In the genomic region with DNA sequence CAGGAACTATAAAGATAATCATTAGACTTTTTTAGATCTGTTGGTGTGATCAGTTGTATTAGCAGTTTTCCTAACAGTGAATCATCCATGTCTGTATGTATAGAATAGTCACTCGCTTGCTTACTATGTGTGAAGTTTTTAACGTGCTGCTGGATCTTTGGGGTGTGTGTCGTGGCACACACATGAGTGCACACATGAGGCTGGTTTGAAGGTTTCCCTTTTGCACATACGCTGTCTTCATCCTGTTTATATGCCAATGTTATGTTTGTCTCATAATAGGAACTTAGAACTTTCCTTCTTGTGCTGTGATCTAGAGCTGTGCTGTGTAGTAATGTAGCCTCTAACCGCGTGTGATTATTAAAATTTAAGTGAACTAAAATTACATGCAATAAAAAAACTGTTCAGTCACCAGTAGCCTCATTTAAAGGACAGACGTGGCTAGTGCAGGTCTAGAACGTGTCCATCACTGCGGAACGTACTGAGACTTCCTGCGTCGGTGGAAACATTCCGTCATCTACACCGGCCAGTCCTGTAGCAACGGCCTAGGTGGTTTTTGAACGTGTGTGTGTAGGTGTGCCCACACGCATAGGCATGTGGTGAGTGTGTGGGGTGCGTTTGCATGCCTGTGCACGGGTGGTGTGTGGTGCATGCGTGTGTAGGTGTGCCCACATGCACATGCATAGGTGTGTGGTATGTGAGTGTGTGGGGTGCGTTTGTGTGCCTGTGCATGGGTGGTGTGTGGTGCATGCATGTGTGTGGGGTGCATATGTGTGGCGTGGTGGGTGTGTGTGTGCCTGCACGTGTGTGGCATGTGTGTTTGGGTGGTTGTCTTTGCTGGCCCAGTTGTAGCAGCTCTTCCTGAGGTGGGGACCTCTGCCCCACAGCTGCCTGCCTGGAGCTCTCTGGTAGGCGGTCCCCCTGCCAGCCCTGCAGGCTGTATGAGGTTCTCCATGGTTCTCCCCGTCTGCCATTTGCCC, we compare ENCODE assay signal across 8 cellular contexts. TPM values are rescaled to one million over a fixed set of nuclear protein-coding genes. Genes with fewer than 3 reads are reported as not detected.
DNase-seq lines count a peak whose midpoint lies in the region; ATAC-seq and TF ChIP-seq lines count a peak whose summit lies in the region.

No MANE protein-coding gene starts in this region.

- no peaks in the 10 kb centered on the region for H4K20me1 ChIP-seq in GM23248 (ENCODE audit: insufficient read depth)

- no peaks in the 10 kb centered on the region for H3K9me3 ChIP-seq in GM23248 (ENCODE audit: low read depth)

- H3K79me2 ChIP-seq in GM23248 (ENCODE audit: insufficient read depth): peaks cover 98% of the 10 kb centered on the region

- H3K9me2 ChIP-seq in GM23248 (ENCODE audit: insufficient read depth): no peaks in the 10 kb centered on the region

- CTCF ChIA-PET in activated CD8-positive, alpha-beta T cell treated with anti-CD3 and anti-CD28 coated beads for 36 hours (lab: Charles Lee): interaction anchor here (1.4 kb wide), 2 partner anchors 9 to 58 kb away, joined by 3 read pairs; no protein-coding TSS in a partner anchor
- CTCF ChIA-PET in activated CD8-positive, alpha-beta T cell treated with anti-CD3 and anti-CD28 coated beads, Interleukin-2, amount 10 ng/mL, durations not matched to agents 7 days and 5 days (lab: Charles Lee): no interaction called here

- H3K27me3 Mint-ChIP-seq in activated CD8-positive, alpha-beta T cell treated with anti-CD3 and anti-CD28 coated beads for 36 hours: no peaks in the 10 kb centered on the region
- peaks cover 2% of the 10 kb centered on the region for H3K27me3 Mint-ChIP-seq in activated CD8-positive, alpha-beta T cell treated with anti-CD3 and anti-CD28 coated beads, Interleukin-2, amount 10 ng/mL, durations not matched to agents 7 days and 5 days (ENCODE audit: low read depth)
- H3K27me3 Mint-ChIP-seq in activated T-helper 2 cell treated with anti-CD3 and anti-CD28 coated beads, Interferon-gamma antibody, Interleukin-2, Interleukin-4, amounts not matched to agents 10 μg/mL and 5 μg/mL and 100 μg/mL, durations not matched to agents 14 hours and 24 hours and 36 hours (ENCODE audit: low read depth): peaks cover 3% of the 10 kb centered on the region
- no peaks in the 10 kb centered on the region for H3K27me3 Mint-ChIP-seq in stimulated activated memory B cell treated with anti-CD40 and anti-IgM and Interleukin-4, amounts not matched to agents 10 μg/mL and 1 μg/mL and 100 μg/mL, for 72 hours

- no peaks in the 10 kb centered on the region for H3F3A ChIP-seq in GM23248 (ENCODE audit: insufficient read depth)

- peaks cover 10% of the 10 kb centered on the region; the same call in 1 of the 2 replicates for H3K4me1 ChIP-seq in GM23248 (ENCODE audit: insufficient read depth)

- no peaks in the 10 kb centered on the region for H3K36me3 ChIP-seq in GM23248 (ENCODE audit: low read depth)

- no peak overlapping the region for H3K4me3 ChIP-seq in GM23248

- H3K4me2 ChIP-seq in GM23248 (ENCODE audit: unreplicated experiment): no peak overlapping the region

- no peak overlapping the region for H3K9ac ChIP-seq in GM23248

- H3K27ac Mint-ChIP-seq in activated CD8-positive, alpha-beta T cell treated with anti-CD3 and anti-CD28 coated beads for 36 hours: peak overlapping the region; percentile 16
- H3K27ac Mint-ChIP-seq in activated CD8-positive, alpha-beta T cell treated with anti-CD3 and anti-CD28 coated beads, Interleukin-2, amount 10 ng/mL, durations not matched to agents 7 days and 5 days: no peak overlapping the region
- peak overlapping the region; percentile 3 for H3K27ac Mint-ChIP-seq in activated T-helper 2 cell treated with anti-CD3 and anti-CD28 coated beads, Interferon-gamma antibody, Interleukin-2, Interleukin-4, amounts not matched to agents 10 μg/mL and 5 μg/mL and 100 μg/mL, durations not matched to agents 14 hours and 24 hours and 36 hours
- H3K27ac Mint-ChIP-seq in stimulated activated memory B cell treated with anti-CD40 and anti-IgM and Interleukin-4, amounts not matched to agents 10 μg/mL and 1 μg/mL and 100 μg/mL, for 72 hours: peak overlapping the region; percentile 88

- POLR2A ChIA-PET in activated CD8-positive, alpha-beta T cell treated with anti-CD3 and anti-CD28 coated beads for 36 hours (lab: Charles Lee): interaction anchor here (0.6 to 1.5 kb wide), 5 partner anchors 9 to 637 kb away, joined by 3 to 4 read pairs (median 4); no protein-coding TSS in a partner anchor
- POLR2A ChIA-PET in activated CD8-positive, alpha-beta T cell treated with anti-CD3 and anti-CD28 coated beads, Interleukin-2, amount 10 ng/mL, durations not matched to agents 7 days and 5 days (lab: Charles Lee): no interaction called here

- H3K27me3 ChIP-seq in GM23248 (replicated peaks; ENCODE audit: insufficient read depth): no peaks in the 10 kb centered on the region

- no peak for TF ChIP-seq CTCF in activated CD8-positive, alpha-beta T cell treated with anti-CD3 and anti-CD28 coated beads for 36 hours (IDR thresholded peaks at IDR 0.05)

- H3K9me3 Mint-ChIP-seq in activated CD8-positive, alpha-beta T cell treated with anti-CD3 and anti-CD28 coated beads for 36 hours: peaks cover 12% of the 10 kb centered on the region
- peaks cover 26% of the 10 kb centered on the region for H3K9me3 Mint-ChIP-seq in activated CD8-positive, alpha-beta T cell treated with anti-CD3 and anti-CD28 coated beads, Interleukin-2, amount 10 ng/mL, durations not matched to agents 7 days and 5 days (ENCODE audit: insufficient read depth)
- peaks cover 11% of the 10 kb centered on the region for H3K9me3 Mint-ChIP-seq in activated T-helper 2 cell treated with anti-CD3 and anti-CD28 coated beads, Interferon-gamma antibody, Interleukin-2, Interleukin-4, amounts not matched to agents 10 μg/mL and 5 μg/mL and 100 μg/mL, durations not matched to agents 14 hours and 24 hours and 36 hours
- peaks cover under 1% of the 10 kb centered on the region for H3K9me3 Mint-ChIP-seq in stimulated activated memory B cell treated with anti-CD40 and anti-IgM and Interleukin-4, amounts not matched to agents 10 μg/mL and 1 μg/mL and 100 μg/mL, for 72 hours

- H3K4me3 Mint-ChIP-seq in activated CD8-positive, alpha-beta T cell treated with anti-CD3 and anti-CD28 coated beads for 36 hours: no peak overlapping the region
- H3K4me3 Mint-ChIP-seq in activated CD8-positive, alpha-beta T cell treated with anti-CD3 and anti-CD28 coated beads, Interleukin-2, amount 10 ng/mL, durations not matched to agents 7 days and 5 days: no peak overlapping the region
- H3K4me3 Mint-ChIP-seq in activated T-helper 2 cell treated with anti-CD3 and anti-CD28 coated beads, Interferon-gamma antibody, Interleukin-2, Interleukin-4, amounts not matched to agents 10 μg/mL and 5 μg/mL and 100 μg/mL, durations not matched to agents 14 hours and 24 hours and 36 hours (ENCODE audit: low read depth): no peak overlapping the region
- H3K4me3 Mint-ChIP-seq in stimulated activated memory B cell treated with anti-CD40 and anti-IgM and Interleukin-4, amounts not matched to agents 10 μg/mL and 1 μg/mL and 100 μg/mL, for 72 hours: peak overlapping the region; percentile 33

- DNase-seq in activated CD8-positive, alpha-beta T cell treated with anti-CD3 and anti-CD28 coated beads for 36 hours: no peak
- no peak for DNase-seq in activated CD8-positive, alpha-beta T cell treated with anti-CD3 and anti-CD28 coated beads, Interleukin-2, amount 10 ng/mL, durations not matched to agents 7 days and 5 days
- DNase-seq in activated T-helper 2 cell treated with anti-CD3 and anti-CD28 coated beads, Interferon-gamma antibody, Interleukin-2, Interleukin-4, amounts not matched to agents 10 μg/mL and 5 μg/mL and 100 μg/mL, durations not matched to agents 14 hours and 24 hours and 36 hours (ENCODE audit: low spot score): no peak
- DNase-seq in NCI-H2171 treated with DMSO at 0.1 percent for 48 hours (lab: John Stamatoyannopoulos, UW): no peak
- no peak for DNase-seq in GM23248

- WGBS in GM23248 (ENCODE audit: low coverage in 1 of 2, low lambda C conversion rate in 2 of 2, missing lambda C conversion rate in 2 of 2), 2 experiments: 79 to 80% methylated on average over 25 of the region's 25 CpGs

- intact Hi-C loops in activated CD8-positive, alpha-beta T cell treated with anti-CD3 and anti-CD28 coated beads for 36 hours (cut with micrococcal nuclease): no loop called here
- intact Hi-C loops in activated T-helper 2 cell treated with anti-CD3 and anti-CD28 coated beads, Interferon-gamma antibody, Interleukin-2, Interleukin-4, amounts not matched to agents 10 μg/mL and 5 μg/mL and 100 μg/mL, durations not matched to agents 14 hours and 24 hours and 36 hours (cut with micrococcal nuclease): loop anchor here (1.0 kb wide), 2 partner anchors 22 kb away; no protein-coding TSS in a partner anchor

- in situ Hi-C loops in GM23248 (cut with MboI): no loop called here

- ATAC-seq in activated CD8-positive, alpha-beta T cell treated with anti-CD3 and anti-CD28 coated beads for 36 hours: peak; percentile 58
- ATAC-seq in activated CD8-positive, alpha-beta T cell treated with anti-CD3 and anti-CD28 coated beads, Interleukin-2, amount 10 ng/mL, durations not matched to agents 7 days and 5 days: no peak
- ATAC-seq in HG02642 (IDR thresholded peaks at IDR 0.05; ENCODE audit: poor library complexity, unreplicated experiment): peak; percentile 63
- ATAC-seq in stimulated activated memory B cell treated with anti-CD40 and anti-IgM and Interleukin-4, amounts not matched to agents 10 μg/mL and 1 μg/mL and 100 μg/mL, for 72 hours: peak; percentile 90
- ATAC-seq in HG03460 (IDR thresholded peaks at IDR 0.05; ENCODE audit: unreplicated experiment): no peak

- peaks cover 55% of the 10 kb centered on the region for H3K4me1 Mint-ChIP-seq in activated CD8-positive, alpha-beta T cell treated with anti-CD3 and anti-CD28 coated beads for 36 hours (ENCODE audit: low read depth)
- H3K4me1 Mint-ChIP-seq in activated CD8-positive, alpha-beta T cell treated with anti-CD3 and anti-CD28 coated beads, Interleukin-2, amount 10 ng/mL, durations not matched to agents 7 days and 5 days (ENCODE audit: low read depth): peaks cover 31% of the 10 kb centered on the region
- peaks cover 30% of the 10 kb centered on the region for H3K4me1 Mint-ChIP-seq in activated T-helper 2 cell treated with anti-CD3 and anti-CD28 coated beads, Interferon-gamma antibody, Interleukin-2, Interleukin-4, amounts not matched to agents 10 μg/mL and 5 μg/mL and 100 μg/mL, durations not matched to agents 14 hours and 24 hours and 36 hours (ENCODE audit: low read depth)
- peaks cover 93% of the 10 kb centered on the region for H3K4me1 Mint-ChIP-seq in stimulated activated memory B cell treated with anti-CD40 and anti-IgM and Interleukin-4, amounts not matched to agents 10 μg/mL and 1 μg/mL and 100 μg/mL, for 72 hours

- H2AFZ ChIP-seq in GM23248: no peak overlapping the region

- no peak overlapping the region for H3K27ac ChIP-seq in GM23248

- peaks cover 6% of the 10 kb centered on the region for H3K36me3 Mint-ChIP-seq in activated CD8-positive, alpha-beta T cell treated with anti-CD3 and anti-CD28 coated beads for 36 hours (ENCODE audit: low read depth)
- H3K36me3 Mint-ChIP-seq in activated CD8-positive, alpha-beta T cell treated with anti-CD3 and anti-CD28 coated beads, Interleukin-2, amount 10 ng/mL, durations not matched to agents 7 days and 5 days (ENCODE audit: low read depth): peaks cover 36% of the 10 kb centered on the region
- H3K36me3 Mint-ChIP-seq in activated T-helper 2 cell treated with anti-CD3 and anti-CD28 coated beads, Interferon-gamma antibody, Interleukin-2, Interleukin-4, amounts not matched to agents 10 μg/mL and 5 μg/mL and 100 μg/mL, durations not matched to agents 14 hours and 24 hours and 36 hours (ENCODE audit: low read depth): peaks cover 6% of the 10 kb centered on the region
- H3K36me3 Mint-ChIP-seq in stimulated activated memory B cell treated with anti-CD40 and anti-IgM and Interleukin-4, amounts not matched to agents 10 μg/mL and 1 μg/mL and 100 μg/mL, for 72 hours: peaks cover 21% of the 10 kb centered on the region

RNA-seq across cellular contexts. Expression of gene INPP5A, which starts 56.6 kb away (rescaled TPM):
- total RNA-seq in activated CD8-positive, alpha-beta T cell treated with anti-CD3 and anti-CD28 coated beads for 36 hours: 10 to 100 TPM in 1 of 2 experiments, 1 to 10 TPM in 1; 9.6 to 10.4 TPM
- 1 to 10 TPM; 9.9 TPM for total RNA-seq in activated CD8-positive, alpha-beta T cell treated with anti-CD3 and anti-CD28 coated beads, Interleukin-2, amount 10 ng/mL, durations not matched to agents 7 days and 5 days
- 13.0 and 13.8 TPM in 2 replicates for total RNA-seq in activated T-helper 2 cell treated with anti-CD3 and anti-CD28 coated beads, Interferon-gamma antibody, Interleukin-2, Interleukin-4, amounts not matched to agents 10 μg/mL and 5 μg/mL and 100 μg/mL, durations not matched to agents 14 hours and 24 hours and 36 hours
- total RNA-seq in GM23248 (2014; rRNA removed; shearing (Covaris generic)): 35.2 and 39.3 TPM in 2 replicates
- 2.3 and 2.8 TPM in 2 replicates for polyA plus RNA-seq in GM23248 (2016; fragmentation: Nextera tagmentation; extraction: Ambion mirVana)

Comparison
In these comparisons a context has a peak if more than half of its experiments do, and no peak if none do; other contexts are left out.
1. ATAC-seq: peak in activated CD8-positive, alpha-beta T cell treated with anti-CD3 and anti-CD28 coated beads for 36 hours (single experiment), HG02642 (single experiment) and stimulated activated memory B cell treated with anti-CD40 and anti-IgM and Interleukin-4, amounts not matched to agents 10 μg/mL and 1 μg/mL and 100 μg/mL, for 72 hours (single experiment); none in activated CD8-positive, alpha-beta T cell treated with anti-CD3 and anti-CD28 coated beads, Interleukin-2, amount 10 ng/mL, durations not matched to agents 7 days and 5 days (single experiment) and HG03460 (single experiment).